ENCODE assay signal across 17 cellular contexts in genomic region chr1:107389410-107390075, GRCh38.
A peak's percentile ranks its signal among the peaks of the same experiment; 100 is the strongest.
DNase-seq lines count a peak whose midpoint lies in the region; ATAC-seq and FAIRE-seq lines count a peak whose summit lies in the region.
"Had no signal": no experiment of that assay in that cellular context is flagged by ENCODE, and none has a peak within 500 bp of the region (broad histone marks: within the 10 kb centered on the region; RNA-seq: fewer than 3 reads in every experiment).

No MANE protein-coding gene starts in this region.

- DNase-seq in NCI-H2227 treated with DMSO at 0.1 percent for 48 hours (lab: John Stamatoyannopoulos, UW) (peak; percentile 37), neuronal stem cell (ENCODE audit: low spot score) (no peak), small intestine (no peak)
- DNase-seq in stimulated activated CD4-positive, alpha-beta T cell treated with anti-CD3 and anti-CD28 coated beads, Interleukin-2, amount 100 ng/mL, for 48 hours, result no peak
- no peak for DNase-seq in effector CD4-positive, alpha-beta T cell
- DNase-seq: activated CD4-positive, alpha-beta T cell treated with anti-CD3 and anti-CD28 coated beads, Interleukin-2, amount 50 U/mL, for 4 hours; activated T-cell treated with anti-CD3 and anti-CD28 coated beads, Interleukin-2, amount 50 U/mL, for 72 hours; amniotic stem cell; CD8-positive, alpha-beta T cell; esophagus squamous epithelium; left ventricle myocardium superior; naive thymus-derived CD8-positive, alpha-beta T cell; SHP77; sigmoid colon; stomach had no signal

- H3K36me3 ChIP-seq in neuronal stem cell (replicated peaks in 1 of 2; ENCODE audit: control insufficient read depth in 2 of 2, insufficient read depth in 2 of 2, low read length in 2 of 2) (no peaks in the 10 kb centered on the region), small intestine (ENCODE audit: control insufficient read depth in 2 of 2, insufficient read depth in 2 of 2, low read length in 2 of 2) (no peaks in the 10 kb centered on the region)
- H3K36me3 ChIP-seq: esophagus squamous epithelium, sigmoid colon, stomach had no signal

- no peak overlapping the region for H3K4ac ChIP-seq in neuronal stem cell (ENCODE audit: low read length)

- H2BK12ac ChIP-seq in neuronal stem cell (ENCODE audit: low read length), result no peak overlapping the region

- H2BK15ac ChIP-seq in neuronal stem cell (ENCODE audit: low read length), result no peak overlapping the region

- H3K9me3 ChIP-seq in neuronal stem cell (replicated peaks in 1 of 2; ENCODE audit: control insufficient read depth in 2 of 2, insufficient read depth in 1 of 2, low read depth in 1 of 2, low read length in 2 of 2) (no peaks in the 10 kb centered on the region), small intestine (ENCODE audit: control insufficient read depth, low read depth) (no peaks in the 10 kb centered on the region)
- H3K9me3 ChIP-seq: esophagus squamous epithelium, sigmoid colon, stomach had no signal

- ATAC-seq in GM18867 (IDR thresholded peaks at IDR 0.05; ENCODE audit: unreplicated experiment) (peak; percentile 70), HG02759 (IDR thresholded peaks at IDR 0.05; ENCODE audit: unreplicated experiment) (peak; percentile 49)
- ATAC-seq: activated T-cell treated with anti-CD3 and anti-CD28 coated beads, Interleukin-2, amount 50 U/mL, for 72 hours; CD8-positive, alpha-beta T cell; left ventricle myocardium superior; naive thymus-derived CD8-positive, alpha-beta T cell had no signal

- H3K4me1 ChIP-seq in neuronal stem cell (ENCODE audit: control insufficient read depth in 2 of 2, insufficient read depth in 1 of 2, low read depth in 1 of 2, low read length in 2 of 2), result peaks cover 5 to 11% of the 10 kb centered on the region in 2 donors
- no peaks in the 10 kb centered on the region for H3K4me1 ChIP-seq in small intestine (ENCODE audit: control insufficient read depth in 2 of 2, insufficient read depth in 1 of 2, low read depth in 1 of 2, low read length in 1 of 2)
- H3K4me1 ChIP-seq: esophagus squamous epithelium, sigmoid colon, stomach had no signal

- no peak for FAIRE-seq in small intestine (lab: Jason Lieb, UNC)

- peaks cover 0 to 3% (median 0%) of the 10 kb centered on the region in 3 experiments for H3K27me3 ChIP-seq in neuronal stem cell (ENCODE audit: control insufficient read depth in 3 of 3, insufficient read depth in 3 of 3, low read depth in 1 of 3, low read length in 3 of 3)
- H3K27me3 ChIP-seq in small intestine (ENCODE audit: control insufficient read depth in 2 of 2, insufficient read depth in 2 of 2, low read length in 2 of 2), result no peaks in the 10 kb centered on the region
- H3K27me3 ChIP-seq: esophagus squamous epithelium, sigmoid colon, stomach had no signal

- H2BK5ac ChIP-seq in neuronal stem cell (ENCODE audit: low read length), result no peak overlapping the region

- H4K91ac ChIP-seq in neuronal stem cell (ENCODE audit: low read depth, low read length, poor library complexity), result no peak overlapping the region

- H2AFZ ChIP-seq in neuronal stem cell (ENCODE audit: low read length), result peak overlapping the region; percentile 46

- no peak overlapping the region for H2BK120ac ChIP-seq in neuronal stem cell (ENCODE audit: low read depth, low read length)

- H4K8ac ChIP-seq in neuronal stem cell (ENCODE audit: low read depth, low read length), result no peak overlapping the region

- no peaks in the 10 kb centered on the region for H3K79me1 ChIP-seq in neuronal stem cell (ENCODE audit: low read depth, low read length)

- WGBS in neuronal stem cell (ENCODE audit: extremely low coverage in 2 of 2, insufficient read length in 2 of 2, insufficient replicate concordance in 1 of 2), 2 donors, result no CpG with 5 or more reads among the region's 13 CpGs
- 60 to 71% (median 68%) methylated on average over 13 of the region's 13 CpGs for WGBS in small intestine, 3 donors

- no peak overlapping the region for H3K27ac ChIP-seq in neuronal stem cell (replicated peaks; ENCODE audit: low read length)
- H3K27ac ChIP-seq in small intestine (ENCODE audit: low read depth in 1 of 2, low read length in 1 of 2), result no peak overlapping the region
- H3K27ac ChIP-seq: esophagus squamous epithelium, sigmoid colon, stomach had no signal

- H3K9ac ChIP-seq in neuronal stem cell (ENCODE audit: low read depth, low read length, poor library complexity), result no peak overlapping the region

- no peak overlapping the region for H3K23ac ChIP-seq in neuronal stem cell (ENCODE audit: low read depth, low read length, poor library complexity)

- H3K4me2 ChIP-seq in neuronal stem cell (ENCODE audit: insufficient read depth, low read length, poor library complexity, severe bottlenecking), result no peak overlapping the region

- no peak overlapping the region for H3K14ac ChIP-seq in neuronal stem cell (ENCODE audit: low read length)

- H3K4me3 ChIP-seq in neuronal stem cell (ENCODE audit: low read length in 2 of 2) (no peak overlapping the region), small intestine (ENCODE audit: low read depth in 1 of 2, low read length in 2 of 2) (no peak overlapping the region)
- H3K4me3 ChIP-seq: esophagus squamous epithelium, sigmoid colon, stomach had no signal

- H3K18ac ChIP-seq in neuronal stem cell (ENCODE audit: low read length), result peak overlapping the region; percentile 65

- no peak overlapping the region for H2AK5ac ChIP-seq in neuronal stem cell (ENCODE audit: low read depth, low read length)
